ENCODE assay signal across 9 cellular contexts in genomic region chr14:91078095-91078737, GRCh38. TPM values are rescaled to one million over a fixed set of nuclear protein-coding genes. Genes with fewer than 3 reads are reported as not detected.
DNase-seq lines count a peak whose midpoint lies in the region; ATAC-seq and TF ChIP-seq lines count a peak whose summit lies in the region.
"Had no signal": no experiment of that assay in that cellular context is flagged by ENCODE, and none has a peak within 500 bp of the region (broad histone marks: within the 10 kb centered on the region; RNA-seq: fewer than 3 reads in every experiment).

No MANE protein-coding gene starts in this region.

- peak overlapping the region; percentile 88 for H3K27ac Mint-ChIP-seq in activated T-cell treated with anti-CD3 and anti-CD28 coated beads, Interleukin-2, amount 50 U/mL, for 24 hours
- H3K27ac Mint-ChIP-seq in WTC11, result no peak overlapping the region

- H3K9me3 Mint-ChIP-seq in activated T-cell treated with anti-CD3 and anti-CD28 coated beads, Interleukin-2, amount 50 U/mL, for 24 hours, result no peaks in the 10 kb centered on the region
- no peaks in the 10 kb centered on the region for H3K9me3 Mint-ChIP-seq in WTC11
- H3K9me3 Mint-ChIP-seq: neural crest cell had no signal

- no peaks in the 10 kb centered on the region for H3K27me3 Mint-ChIP-seq in activated T-cell treated with anti-CD3 and anti-CD28 coated beads, Interleukin-2, amount 50 U/mL, for 24 hours
- H3K27me3 Mint-ChIP-seq in WTC11 (ENCODE audit: low read depth), result no peaks in the 10 kb centered on the region

- no peaks in the 10 kb centered on the region for H3K36me3 Mint-ChIP-seq in activated T-cell treated with anti-CD3 and anti-CD28 coated beads, Interleukin-2, amount 50 U/mL, for 24 hours (ENCODE audit: low read depth)
- H3K36me3 Mint-ChIP-seq in WTC11, result no peaks in the 10 kb centered on the region

- peak overlapping the region; percentile 23 for H3K4me3 Mint-ChIP-seq in activated T-cell treated with anti-CD3 and anti-CD28 coated beads, Interleukin-2, amount 50 U/mL, for 24 hours
- H3K4me3 Mint-ChIP-seq in WTC11, result no peak overlapping the region
- H3K4me3 Mint-ChIP-seq: neural crest cell had no signal

- intact Hi-C loops in Right ventricle myocardium inferior (cut with DNase I), result no loop called here

- peaks cover 35% of the 10 kb centered on the region for H3K4me1 Mint-ChIP-seq in activated T-cell treated with anti-CD3 and anti-CD28 coated beads, Interleukin-2, amount 50 U/mL, for 24 hours (ENCODE audit: low read depth)
- H3K4me1 Mint-ChIP-seq in WTC11, result peaks cover 4% of the 10 kb centered on the region

- POLR2A ChIA-PET in WTC11 (lab: Charles Lee), result no interaction called here

- no peak for TF ChIP-seq CTCF in WTC11 (IDR thresholded peaks at IDR 0.05)

- CTCF ChIA-PET in WTC11 (lab: Charles Lee), result interaction anchor here (0.9 kb wide), 1 partner anchor 321 kb away, joined by 3 read pairs; no protein-coding TSS in a partner anchor

- ATAC-seq in GM18873 (IDR thresholded peaks at IDR 0.05; ENCODE audit: low FRiP score, unreplicated experiment), result peak; percentile 56
- peak; percentile 72 for ATAC-seq in HG03039 (IDR thresholded peaks at IDR 0.05; ENCODE audit: unreplicated experiment)
- ATAC-seq in Right ventricle myocardium inferior, result no peak
- ATAC-seq in GM21737 (IDR thresholded peaks at IDR 0.05; ENCODE audit: unreplicated experiment), result no peak
- no peak for ATAC-seq in WTC11

- peak; percentile 52 for DNase-seq in activated T-cell treated with anti-CD3 and anti-CD28 coated beads, Interleukin-2, amount 50 U/mL, for 24 hours
- DNase-seq in stimulated activated CD4-positive, alpha-beta T cell treated with anti-CD3 and anti-CD28 coated beads, Interleukin-2, amount 100 ng/mL, for 48 hours, result peak; percentile 47 to 52
- DNase-seq in Right ventricle myocardium inferior (ENCODE audit: missing footprints), result no peak
- no peak for DNase-seq in WTC11 (ENCODE audit: low spot score)
- DNase-seq in HuH-7.5 (ENCODE audit: low spot score), result no peak

TF ChIP-seq in WTC11, 78 proteins besides CTCF, POLR2A, EP300 and RAD21:
- TF ChIP-seq ZNF416 (CRISPR knock-in tag; IDR thresholded peaks at IDR 0.05), result no peak

RNA-seq across cellular contexts. Expression of gene RPS6KA5, which starts 17.8 kb away (rescaled TPM):
- 10.6 TPM for total RNA-seq in Right ventricle myocardium inferior
- 3.7 to 5.3 TPM (median 5.2 TPM) in 3 replicates for total RNA-seq in WTC11 (2021)

RNA-seq across cellular contexts. Expression of gene DGLUCY, which starts 35.7 kb away (rescaled TPM):
- total RNA-seq in Right ventricle myocardium inferior (202 TPM), WTC11 (2021) (35.4 to 38.7 TPM (median 36.9 TPM) in 3 replicates)

Comparison
In these comparisons a context has a peak if more than half of its experiments do, and no peak if none do; other contexts are left out.
1. ATAC-seq: peak in GM18873 (single experiment) and HG03039 (single experiment); none in Right ventricle myocardium inferior (single experiment), GM21737 (single experiment) and WTC11 (single experiment).
2. DNase-seq: peak in activated T-cell treated with anti-CD3 and anti-CD28 coated beads, Interleukin-2, amount 50 U/mL, for 24 hours (single experiment) and stimulated activated CD4-positive, alpha-beta T cell treated with anti-CD3 and anti-CD28 coated beads, Interleukin-2, amount 100 ng/mL, for 48 hours (2 of 2); none in Right ventricle myocardium inferior (single experiment), WTC11 (single experiment) and HuH-7.5 (single experiment).